23 cellular contexts compared by ENCODE assay signal in the genomic region with DNA sequence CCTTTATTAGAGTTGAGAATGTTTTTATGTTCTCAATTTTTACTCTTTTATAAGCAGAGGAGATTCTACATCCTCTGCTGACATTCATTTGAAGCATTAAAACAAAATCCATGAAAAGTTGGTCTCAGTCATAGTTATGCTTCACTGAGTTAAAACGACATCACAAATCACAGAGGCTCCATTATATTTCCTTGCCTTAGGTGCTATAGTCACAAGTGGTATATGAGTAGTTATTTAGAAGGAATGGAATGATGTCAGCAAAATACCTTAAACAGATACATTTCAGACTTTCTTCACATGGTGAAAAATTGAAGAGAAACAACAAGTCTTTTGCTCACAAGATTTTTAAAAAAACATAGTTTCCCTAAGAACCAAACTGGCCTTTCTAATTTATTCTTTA.
"Had no signal": no experiment of that assay in that cellular context is flagged by ENCODE, and none has a peak within 500 bp of the region (broad histone marks: within the 10 kb centered on the region; RNA-seq: fewer than 3 reads in every experiment).

No MANE protein-coding gene starts in this region.

- H3K4me1 ChIP-seq: gastrocnemius medialis, pancreas had no signal

- H3K27me3 ChIP-seq: gastrocnemius medialis, pancreas, right lobe of liver, testis, tibial nerve had no signal

- H3K36me3 Mint-ChIP-seq: naive B cell; stimulated activated naive B cell treated with anti-CD40 and anti-IgM and Interleukin-4, amounts not matched to agents 10 μg/mL and 1 μg/mL and 100 μg/mL, for 72 hours had no signal

- H3K4me3 ChIP-seq: dorsolateral prefrontal cortex, gastrocnemius medialis, lung, pancreas, right lobe of liver, testis, tibial nerve had no signal

- H3K9me3 Mint-ChIP-seq: naive B cell; nephron; stimulated activated naive B cell treated with anti-CD40 and anti-IgM and Interleukin-4, amounts not matched to agents 10 μg/mL and 1 μg/mL and 100 μg/mL, for 72 hours; stimulated activated naive CD8-positive, alpha-beta T cell treated with anti-CD3 and anti-CD28 coated beads, Interleukin-15, amount 100 ng/mL, for 72 hours had no signal

- H3K27ac Mint-ChIP-seq: nephron; progenitor cell of endocrine pancreas; stimulated activated naive B cell treated with anti-CD40 and anti-IgM and Interleukin-4, amounts not matched to agents 10 μg/mL and 1 μg/mL and 100 μg/mL, for 72 hours; stimulated activated naive CD8-positive, alpha-beta T cell treated with anti-CD3 and anti-CD28 coated beads, Interleukin-15, amount 100 ng/mL, for 72 hours had no signal

- DNase-seq: cortex of kidney; effector memory CD4-positive, alpha-beta T cell; gastrocnemius medialis; islet precursor cell; left cardiac atrium; left ventricle myocardium superior; mesenchymal stem cell; naive B cell; occipital lobe; pancreas; retina; right lobe of liver; stimulated activated CD4-positive, alpha-beta T cell treated with anti-CD3 and anti-CD28 coated beads, Interleukin-2, amount 100 ng/mL, for 24 hours; stimulated activated CD4-positive, alpha-beta T cell treated with anti-CD3 and anti-CD28 coated beads, Interleukin-4, amount 100 ng/mL, for 4 hours; stimulated activated naive B cell treated with anti-CD40 and anti-IgM and Interleukin-4, amounts not matched to agents 10 μg/mL and 1 μg/mL and 100 μg/mL, for 72 hours; stimulated activated naive CD8-positive, alpha-beta T cell treated with anti-CD3 and anti-CD28 coated beads, Interleukin-15, amount 100 ng/mL, for 72 hours; testis had no signal

- H3K27ac ChIP-seq: dorsolateral prefrontal cortex, gastrocnemius medialis, pancreas, right lobe of liver, testis, tibial nerve had no signal

- H3K36me3 ChIP-seq: gastrocnemius medialis, pancreas, right lobe of liver, tibial nerve had no signal

- FAIRE-seq: endometrium, pancreas had no signal

- H3K9me3 ChIP-seq: gastrocnemius medialis, pancreas, right lobe of liver, testis, tibial nerve had no signal

- H3K4me3 Mint-ChIP-seq: nephron; stimulated activated naive B cell treated with anti-CD40 and anti-IgM and Interleukin-4, amounts not matched to agents 10 μg/mL and 1 μg/mL and 100 μg/mL, for 72 hours; stimulated activated naive CD8-positive, alpha-beta T cell treated with anti-CD3 and anti-CD28 coated beads, Interleukin-15, amount 100 ng/mL, for 72 hours had no signal

- H3K4me1 Mint-ChIP-seq: nephron; stimulated activated naive CD8-positive, alpha-beta T cell treated with anti-CD3 and anti-CD28 coated beads, Interleukin-15, amount 100 ng/mL, for 72 hours had no signal
